In the genomic region with DNA sequence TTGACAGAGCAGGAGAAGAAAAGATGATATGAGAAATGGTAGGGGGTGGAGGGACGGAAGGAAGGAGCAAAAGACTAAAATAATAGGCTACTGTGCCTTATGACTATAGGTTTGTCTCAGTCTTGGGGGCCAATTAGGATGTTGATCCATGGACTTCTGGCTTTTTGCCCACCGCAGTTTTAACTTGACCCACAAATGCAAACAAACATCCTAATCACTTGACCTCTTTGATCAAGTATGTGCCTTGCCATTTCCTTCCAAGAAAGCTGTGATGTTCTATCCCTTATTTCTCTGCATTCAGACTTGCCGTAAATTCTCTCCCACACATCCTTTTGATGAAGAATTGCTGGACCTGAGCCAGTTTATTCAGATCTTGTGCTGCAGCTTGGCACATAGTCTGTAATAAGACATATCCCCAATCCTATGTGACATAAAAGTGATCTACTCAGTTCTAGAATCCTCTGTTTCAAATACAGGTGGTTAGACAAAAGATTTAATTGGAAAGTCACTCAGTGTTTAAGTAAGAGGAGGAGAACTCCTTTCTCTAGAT, we compare ENCODE assay signal across 2 cellular contexts.
TF ChIP-seq lines count a peak whose summit lies in the region.

No MANE protein-coding gene starts in this region.

TF ChIP-seq in HCT116, 20 proteins besides CTCF, POLR2A, EP300 and RAD21:
- TF ChIP-seq ELF1 (IDR thresholded peaks at IDR 0.05; ENCODE audit: borderline replicate concordance, low read depth) = no peak
- no peak for TF ChIP-seq TCF7L2 (IDR thresholded peaks at IDR 0.05; ENCODE audit: borderline replicate concordance, extremely low read depth, insufficient read depth, insufficient read length)
- no peak for TF ChIP-seq FOSL1 (IDR thresholded peaks at IDR 0.05; ENCODE audit: low read depth)
- no peak for TF ChIP-seq EZH2 (IDR thresholded peaks at IDR 0.05)
- TF ChIP-seq EZH2phosphoT487 (IDR thresholded peaks at IDR 0.05; ENCODE audit: borderline replicate concordance) = no peak
- no peak for TF ChIP-seq SIN3A (IDR thresholded peaks at IDR 0.05; ENCODE audit: low read depth)
- TF ChIP-seq, protein P1, sequence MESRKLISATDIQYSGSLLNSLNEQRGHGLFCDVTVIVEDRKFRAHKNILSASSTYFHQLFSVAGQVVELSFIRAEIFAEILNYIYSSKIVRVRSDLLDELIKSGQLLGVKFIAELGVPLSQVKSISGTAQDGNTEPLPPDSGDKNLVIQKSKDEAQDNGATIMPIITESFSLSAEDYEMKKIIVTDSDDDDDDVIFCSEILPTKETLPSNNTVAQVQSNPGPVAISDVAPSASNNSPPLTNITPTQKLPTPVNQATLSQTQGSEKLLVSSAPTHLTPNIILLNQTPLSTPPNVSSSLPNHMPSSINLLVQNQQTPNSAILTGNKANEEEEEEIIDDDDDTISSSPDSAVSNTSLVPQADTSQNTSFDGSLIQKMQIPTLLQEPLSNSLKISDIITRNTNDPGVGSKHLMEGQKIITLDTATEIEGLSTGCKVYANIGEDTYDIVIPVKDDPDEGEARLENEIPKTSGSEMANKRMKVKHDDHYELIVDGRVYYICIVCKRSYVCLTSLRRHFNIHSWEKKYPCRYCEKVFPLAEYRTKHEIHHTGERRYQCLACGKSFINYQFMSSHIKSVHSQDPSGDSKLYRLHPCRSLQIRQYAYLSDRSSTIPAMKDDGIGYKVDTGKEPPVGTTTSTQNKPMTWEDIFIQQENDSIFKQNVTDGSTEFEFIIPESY (IDR thresholded peaks at IDR 0.05; ENCODE audit: extremely low read depth, insufficient replicate concordance, low read length) = no peak
- no peak for TF ChIP-seq ZNF274 (IDR thresholded peaks at IDR 0.05; ENCODE audit: low read depth, low read length)
- TF ChIP-seq CBX3 (IDR thresholded peaks at IDR 0.05; ENCODE audit: low read depth) = no peak
- no peak for TF ChIP-seq EGR1 (IDR thresholded peaks at IDR 0.05; ENCODE audit: low read depth)
- no peak for TF ChIP-seq CEBPB (IDR thresholded peaks at IDR 0.05; ENCODE audit: low read depth)
- no peak for TF ChIP-seq SP1 (IDR thresholded peaks at IDR 0.05; ENCODE audit: low read depth)
- TF ChIP-seq SRF (IDR thresholded peaks at IDR 0.05; ENCODE audit: low read depth) = no peak
- no peak for TF ChIP-seq JUND (IDR thresholded peaks at IDR 0.05)
- no peak for TF ChIP-seq YY1 (IDR thresholded peaks at IDR 0.05; ENCODE audit: extremely low read depth, insufficient replicate concordance, low read depth, low read length)
- no peak for TF ChIP-seq POLR2AphosphoS5 (IDR thresholded peaks at IDR 0.05; ENCODE audit: low read depth, low read length)
- TF ChIP-seq, protein P2, sequence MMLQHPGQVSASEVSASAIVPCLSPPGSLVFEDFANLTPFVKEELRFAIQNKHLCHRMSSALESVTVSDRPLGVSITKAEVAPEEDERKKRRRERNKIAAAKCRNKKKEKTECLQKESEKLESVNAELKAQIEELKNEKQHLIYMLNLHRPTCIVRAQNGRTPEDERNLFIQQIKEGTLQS (IDR thresholded peaks at IDR 0.05) = no peak
- TF ChIP-seq, protein P3, sequence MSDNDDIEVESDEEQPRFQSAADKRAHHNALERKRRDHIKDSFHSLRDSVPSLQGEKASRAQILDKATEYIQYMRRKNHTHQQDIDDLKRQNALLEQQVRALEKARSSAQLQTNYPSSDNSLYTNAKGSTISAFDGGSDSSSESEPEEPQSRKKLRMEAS (IDR thresholded peaks at IDR 0.05) = no peak
- no peak for TF ChIP-seq ZFX (IDR thresholded peaks at IDR 0.05)

TF ChIP-seq in endothelial cell of umbilical vein, 7 proteins besides CTCF, POLR2A, EP300 and RAD21:
- TF ChIP-seq JUN (IDR thresholded peaks at IDR 0.05; ENCODE audit: borderline replicate concordance, insufficient read depth, insufficient read length, low read depth) = no peak
- no peak for TF ChIP-seq MYC (IDR thresholded peaks at IDR 0.05; ENCODE audit: low read depth, low read length)
- TF ChIP-seq GATA2 (IDR thresholded peaks at IDR 0.05; ENCODE audit: insufficient read depth, insufficient read length, low read depth, low read length) = no peak
- peak; percentile 40 for TF ChIP-seq POLR2AphosphoS5 (IDR thresholded peaks at IDR 0.05; ENCODE audit: insufficient read depth, low read depth, low read length)
- no peak for TF ChIP-seq EZH2 (IDR thresholded peaks at IDR 0.05; ENCODE audit: borderline replicate concordance, low read depth, low read length, severe bottlenecking)
- TF ChIP-seq, protein P3 (IDR thresholded peaks at IDR 0.05; ENCODE audit: insufficient read depth, insufficient read length) = no peak
